ENCODE assay signal across 8 cellular contexts in the genomic region with DNA sequence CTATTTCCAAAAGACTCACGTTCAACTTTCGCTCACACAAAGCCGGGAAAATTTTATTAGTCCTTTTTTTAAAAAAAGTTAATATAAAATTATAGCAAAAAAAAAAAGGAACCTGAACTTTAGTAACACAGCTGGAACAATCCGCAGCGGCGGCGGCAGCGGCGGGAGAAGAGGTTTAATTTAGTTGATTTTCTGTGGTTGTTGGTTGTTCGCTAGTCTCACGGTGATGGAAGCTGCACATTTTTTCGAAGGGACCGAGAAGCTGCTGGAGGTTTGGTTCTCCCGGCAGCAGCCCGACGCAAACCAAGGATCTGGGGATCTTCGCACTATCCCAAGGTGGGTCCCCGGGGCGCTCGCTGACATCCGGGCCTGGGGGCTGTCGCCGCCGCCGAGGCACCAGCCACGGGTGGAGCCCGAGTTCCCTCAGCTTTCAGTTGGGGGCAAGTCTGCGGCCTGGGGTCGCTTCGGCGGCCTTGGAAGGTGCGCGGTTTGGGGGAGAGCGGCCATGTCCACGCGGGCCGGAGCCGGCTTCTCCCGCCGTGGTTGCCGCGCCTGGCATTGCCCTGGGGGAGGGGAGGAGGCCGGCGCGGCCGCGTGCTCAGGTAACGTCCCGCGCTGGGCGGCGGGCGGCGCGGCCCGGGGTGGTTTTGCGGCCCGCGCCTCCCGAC. TPM values are rescaled to one million over a fixed set of nuclear protein-coding genes. Genes with fewer than 3 reads are reported as not detected.
DNase-seq lines count a peak whose midpoint lies in the region; TF ChIP-seq lines count a peak whose summit lies in the region.

No MANE protein-coding gene starts in this region.

- H3K9me3 ChIP-seq in HAP-1 (no peaks in the 10 kb centered on the region), OCI-LY1 (ENCODE audit: low read length) (no peaks in the 10 kb centered on the region)

- H3F3A ChIP-seq in OCI-LY1 (ENCODE audit: insufficient read depth, low read length) = 0 out of 2 replicates have a peak, but pooled peaks cover 3% of the 10 kb centered on the region

- peaks cover 23% of the 10 kb centered on the region for H3K4me1 ChIP-seq in HAP-1
- peaks cover 43% of the 10 kb centered on the region for H3K4me1 ChIP-seq in OCI-LY1 (ENCODE audit: insufficient read depth, low read length, severe bottlenecking)

- H3K27me3 ChIP-seq in HAP-1 (ENCODE audit: low read depth) (no peaks in the 10 kb centered on the region), OCI-LY1 (ENCODE audit: insufficient read depth, low read length) (no peaks in the 10 kb centered on the region)

- intact Hi-C loops in cardiac septum (cut with DNase I) = loop anchor here (1.0 to 10.0 kb wide), 6 partner anchors 60 to 348 kb away; a partner anchor contains a TSS

- peaks cover 54% of the 10 kb centered on the region for H3K79me2 ChIP-seq in OCI-LY1 (ENCODE audit: insufficient read depth, low read length)

- H3K9me2 ChIP-seq in OCI-LY1 (ENCODE audit: low read depth, low read length) = no peaks in the 10 kb centered on the region

- DNase-seq in GM12864 (ENCODE audit: low read depth) = no peak
- DNase-seq in HAP-1 (ENCODE audit: low spot score in 2 of 2) = no peak
- peak; percentile 52 for DNase-seq in activated naive CD4-positive, alpha-beta T cell treated with Interleukin-2 at 50 U/mL for 16 hours
- peak; percentile 80 for DNase-seq in cardiac septum (ENCODE audit: low spot score)
- peak; percentile 91 for DNase-seq in retina
- DNase-seq in NCI-H1694 (lab: John Stamatoyannopoulos, UW) = no peak
- DNase-seq in UCSD-AML1 (lab: John Stamatoyannopoulos, UW; ENCODE audit: unreplicated experiment) = no peak

- no peak overlapping the region for H2AFZ ChIP-seq in OCI-LY1 (ENCODE audit: low read length)

- H3K4me3 ChIP-seq in GM12864 (ENCODE audit: low read depth, low read length) (peak overlapping the region; percentile 85), HAP-1 (peak overlapping the region; percentile 85), OCI-LY1 (ENCODE audit: low read depth, low read length, poor library complexity, severe bottlenecking) (peak overlapping the region; percentile 95)

- in situ Hi-C loops in HAP-1 (cut with MboI; ENCODE audit: low sequenced_read_pairs) = loop anchor here (5.0 kb wide), 2 partner anchors 58 to 353 kb away; a partner anchor contains a TSS

- peak overlapping the region; percentile 80 for H3K9ac ChIP-seq in OCI-LY1 (ENCODE audit: low read length)

- H4K20me1 ChIP-seq in OCI-LY1 (ENCODE audit: insufficient read depth, low read length) = no peaks in the 10 kb centered on the region

- H3K36me3 ChIP-seq in HAP-1 (replicated peaks) = no peaks in the 10 kb centered on the region; the same call in 1 of the 2 replicates
- peaks cover 7% of the 10 kb centered on the region; the same call in 1 of the 2 replicates for H3K36me3 ChIP-seq in OCI-LY1 (ENCODE audit: insufficient read depth, low read length)

- peak overlapping the region; percentile 59 for H3K27ac ChIP-seq in OCI-LY1 (ENCODE audit: low read depth, low read length, poor library complexity, severe bottlenecking)

- H3K4me2 ChIP-seq in OCI-LY1 (ENCODE audit: low read length) = peak overlapping the region; percentile 94

- TF ChIP-seq CTCF in GM12864 (IDR thresholded peaks at IDR 0.05; ENCODE audit: low read depth, low read length, missing control alignments) (no peak), OCI-LY1 (IDR thresholded peaks at IDR 0.05; ENCODE audit: low read length) (no peak)

RNA-seq across cellular contexts. Expression of a gene that starts 0.4 kb away (rescaled TPM):
- total RNA-seq in cardiac septum = 46.0 TPM

RNA-seq across cellular contexts. Expression of a gene that starts 59.7 kb away (rescaled TPM):
- 8.3 TPM for total RNA-seq in cardiac septum

Comparison
In these comparisons a context has a peak if more than half of its experiments do, and no peak if none do; other contexts are left out.
1. DNase-seq: peak in activated naive CD4-positive, alpha-beta T cell treated with Interleukin-2 at 50 U/mL for 16 hours (single experiment), cardiac septum (single experiment) and retina (single experiment); none in GM12864 (single experiment), HAP-1 (0 of 2), NCI-H1694 (single experiment) and UCSD-AML1 (single experiment).
2. Peak in every context shown above with its lines, with median percentiles within 50 percentile points of each other: H3K4me3 ChIP-seq.